In the genomic region with DNA sequence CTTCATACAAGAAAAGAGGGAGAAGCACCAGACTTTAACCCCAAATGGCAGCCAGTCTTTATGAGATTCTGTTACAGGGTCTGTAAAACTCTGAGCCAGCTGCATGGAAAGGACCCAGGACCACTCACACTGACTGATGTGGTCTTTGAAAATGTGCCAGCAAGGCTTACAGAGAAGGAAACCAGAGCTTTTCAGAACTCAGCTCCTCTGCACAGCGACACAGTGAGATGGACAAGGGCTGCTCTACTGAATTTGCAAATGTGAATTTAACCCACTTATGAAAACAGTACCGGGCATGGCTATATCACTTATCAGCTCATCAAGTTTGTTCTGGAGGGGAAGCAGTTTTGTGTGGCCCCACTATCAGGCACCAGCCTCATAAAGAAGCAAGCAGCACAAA, we compare ENCODE assay signal across 9 cellular contexts.
DNase-seq lines count a peak whose midpoint lies in the region; ATAC-seq, FAIRE-seq and TF ChIP-seq lines count a peak whose summit lies in the region.
"Had no signal": no experiment of that assay in that cellular context is flagged by ENCODE, and none has a peak within 500 bp of the region (broad histone marks: within the 10 kb centered on the region; RNA-seq: fewer than 3 reads in every experiment).

No MANE protein-coding gene starts in this region.

- no peak for DNase-seq in HFFc6
- DNase-seq in activated CD4-positive, alpha-beta memory T cell treated with anti-CD3 and anti-CD28 coated beads for 36 hours: peak; percentile 15
- peak in 1 of 2 donors; percentile 29 for DNase-seq in foreskin fibroblast
- DNase-seq in stimulated activated CD8-positive, alpha-beta memory T cell treated with anti-CD3 and anti-CD28 coated beads, Interleukin-4, amount 100 ng/mL, for 48 hours: peak; percentile 34
- no peak for DNase-seq in stimulated activated CD4-positive, alpha-beta T cell treated with anti-CD3 and anti-CD28 coated beads, Interleukin-4, amount 100 ng/mL, for 24 hours
- no peak for DNase-seq in frontal cortex (ENCODE audit: low spot score in 2 of 2)
- DNase-seq: NCI-H1048 had no signal

- POLR2A ChIA-PET in activated CD4-positive, alpha-beta memory T cell treated with anti-CD3 and anti-CD28 coated beads for 36 hours (lab: Charles Lee): no interaction called here

- peak overlapping the region; percentile 45; the same call in 1 of the 2 replicates for H3K27ac Mint-ChIP-seq in HFFc6
- H3K27ac Mint-ChIP-seq in activated CD4-positive, alpha-beta memory T cell treated with anti-CD3 and anti-CD28 coated beads for 36 hours: peak overlapping the region; percentile 82

- CTCF ChIA-PET in activated CD4-positive, alpha-beta memory T cell treated with anti-CD3 and anti-CD28 coated beads for 36 hours (lab: Charles Lee): interaction anchor here (0.6 kb wide), 1 partner anchor 31 kb away, joined by 3 read pairs; no protein-coding TSS in a partner anchor

- intact Hi-C loops in activated CD4-positive, alpha-beta memory T cell treated with anti-CD3 and anti-CD28 coated beads for 36 hours (cut with micrococcal nuclease): loop anchor here (1.0 to 5.0 kb wide), 3 partner anchors 16 to 160 kb away; no protein-coding TSS in a partner anchor

- no peak for FAIRE-seq in frontal cortex (lab: Jason Lieb, UNC)

- peak overlapping the region; percentile 12 to 23 for H3K4me3 ChIP-seq in foreskin fibroblast (ENCODE audit: low read depth in 1 of 2, low read length in 2 of 2)

- H3K36me3 Mint-ChIP-seq in HFFc6 (ENCODE audit: low read depth): no peaks in the 10 kb centered on the region
- peaks cover 9% of the 10 kb centered on the region for H3K36me3 Mint-ChIP-seq in activated CD4-positive, alpha-beta memory T cell treated with anti-CD3 and anti-CD28 coated beads for 36 hours

- ATAC-seq in HG03139 (IDR thresholded peaks at IDR 0.05; ENCODE audit: unreplicated experiment): no peak
- ATAC-seq in GM18907 (IDR thresholded peaks at IDR 0.05; ENCODE audit: unreplicated experiment): no peak

- peaks cover 50% of the 10 kb centered on the region for H3K4me1 Mint-ChIP-seq in HFFc6 (ENCODE audit: low read depth)
- peaks cover 30% of the 10 kb centered on the region for H3K4me1 Mint-ChIP-seq in activated CD4-positive, alpha-beta memory T cell treated with anti-CD3 and anti-CD28 coated beads for 36 hours (ENCODE audit: low read depth)

- TF ChIP-seq CTCF in HFFc6 (IDR thresholded peaks at IDR 0.05) (no peak), foreskin fibroblast (IDR thresholded peaks at IDR 0.05; ENCODE audit: low read depth, low read length) (no peak)

- H3K9me3 Mint-ChIP-seq in HFFc6: no peaks in the 10 kb centered on the region
- H3K9me3 Mint-ChIP-seq in activated CD4-positive, alpha-beta memory T cell treated with anti-CD3 and anti-CD28 coated beads for 36 hours: no peaks in the 10 kb centered on the region

- no peaks in the 10 kb centered on the region; the same call in 1 of the 2 replicates for H3K27me3 Mint-ChIP-seq in HFFc6 (ENCODE audit: insufficient read depth)
- peaks cover 3% of the 10 kb centered on the region for H3K27me3 Mint-ChIP-seq in activated CD4-positive, alpha-beta memory T cell treated with anti-CD3 and anti-CD28 coated beads for 36 hours

- H3K4me3 Mint-ChIP-seq in HFFc6: peak overlapping the region; percentile 61
- H3K4me3 Mint-ChIP-seq in activated CD4-positive, alpha-beta memory T cell treated with anti-CD3 and anti-CD28 coated beads for 36 hours: peak overlapping the region; percentile 63

Comparison
In these comparisons a context has a peak if more than half of its experiments do, and no peak if none do; other contexts are left out.
1. DNase-seq: peak in activated CD4-positive, alpha-beta memory T cell treated with anti-CD3 and anti-CD28 coated beads for 36 hours (single experiment) and stimulated activated CD8-positive, alpha-beta memory T cell treated with anti-CD3 and anti-CD28 coated beads, Interleukin-4, amount 100 ng/mL, for 48 hours (single experiment); none in HFFc6 (single experiment), stimulated activated CD4-positive, alpha-beta T cell treated with anti-CD3 and anti-CD28 coated beads, Interleukin-4, amount 100 ng/mL, for 24 hours (single experiment) and frontal cortex (0 of 2).